Comparison of ENCODE assay signal across 1 cellular context in the genomic region with DNA sequence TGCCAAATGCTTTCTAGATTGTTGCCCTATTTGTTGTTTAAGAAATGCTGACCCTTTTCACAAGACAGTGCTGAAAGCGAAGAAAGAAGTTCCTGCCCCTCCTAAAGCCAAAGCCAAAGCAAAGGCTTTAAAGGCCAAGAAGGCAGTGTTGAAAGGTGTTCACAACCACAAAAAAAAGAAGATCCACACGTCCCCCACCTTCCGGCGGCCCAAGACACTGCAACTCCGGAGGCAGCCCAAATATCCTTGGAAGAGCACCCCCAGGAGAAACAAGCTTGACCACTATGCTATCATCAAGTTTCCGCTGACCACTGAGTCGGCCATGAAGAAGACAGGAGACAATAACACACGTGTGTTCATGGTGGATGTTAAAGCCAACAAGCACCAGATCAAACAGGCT.
TF ChIP-seq lines count a peak whose summit lies in the region.

No MANE protein-coding gene starts in this region.

TF ChIP-seq in GM23338, 12 proteins besides CTCF, POLR2A, EP300 and RAD21 (continued from another document):
- TF ChIP-seq, protein P1, sequence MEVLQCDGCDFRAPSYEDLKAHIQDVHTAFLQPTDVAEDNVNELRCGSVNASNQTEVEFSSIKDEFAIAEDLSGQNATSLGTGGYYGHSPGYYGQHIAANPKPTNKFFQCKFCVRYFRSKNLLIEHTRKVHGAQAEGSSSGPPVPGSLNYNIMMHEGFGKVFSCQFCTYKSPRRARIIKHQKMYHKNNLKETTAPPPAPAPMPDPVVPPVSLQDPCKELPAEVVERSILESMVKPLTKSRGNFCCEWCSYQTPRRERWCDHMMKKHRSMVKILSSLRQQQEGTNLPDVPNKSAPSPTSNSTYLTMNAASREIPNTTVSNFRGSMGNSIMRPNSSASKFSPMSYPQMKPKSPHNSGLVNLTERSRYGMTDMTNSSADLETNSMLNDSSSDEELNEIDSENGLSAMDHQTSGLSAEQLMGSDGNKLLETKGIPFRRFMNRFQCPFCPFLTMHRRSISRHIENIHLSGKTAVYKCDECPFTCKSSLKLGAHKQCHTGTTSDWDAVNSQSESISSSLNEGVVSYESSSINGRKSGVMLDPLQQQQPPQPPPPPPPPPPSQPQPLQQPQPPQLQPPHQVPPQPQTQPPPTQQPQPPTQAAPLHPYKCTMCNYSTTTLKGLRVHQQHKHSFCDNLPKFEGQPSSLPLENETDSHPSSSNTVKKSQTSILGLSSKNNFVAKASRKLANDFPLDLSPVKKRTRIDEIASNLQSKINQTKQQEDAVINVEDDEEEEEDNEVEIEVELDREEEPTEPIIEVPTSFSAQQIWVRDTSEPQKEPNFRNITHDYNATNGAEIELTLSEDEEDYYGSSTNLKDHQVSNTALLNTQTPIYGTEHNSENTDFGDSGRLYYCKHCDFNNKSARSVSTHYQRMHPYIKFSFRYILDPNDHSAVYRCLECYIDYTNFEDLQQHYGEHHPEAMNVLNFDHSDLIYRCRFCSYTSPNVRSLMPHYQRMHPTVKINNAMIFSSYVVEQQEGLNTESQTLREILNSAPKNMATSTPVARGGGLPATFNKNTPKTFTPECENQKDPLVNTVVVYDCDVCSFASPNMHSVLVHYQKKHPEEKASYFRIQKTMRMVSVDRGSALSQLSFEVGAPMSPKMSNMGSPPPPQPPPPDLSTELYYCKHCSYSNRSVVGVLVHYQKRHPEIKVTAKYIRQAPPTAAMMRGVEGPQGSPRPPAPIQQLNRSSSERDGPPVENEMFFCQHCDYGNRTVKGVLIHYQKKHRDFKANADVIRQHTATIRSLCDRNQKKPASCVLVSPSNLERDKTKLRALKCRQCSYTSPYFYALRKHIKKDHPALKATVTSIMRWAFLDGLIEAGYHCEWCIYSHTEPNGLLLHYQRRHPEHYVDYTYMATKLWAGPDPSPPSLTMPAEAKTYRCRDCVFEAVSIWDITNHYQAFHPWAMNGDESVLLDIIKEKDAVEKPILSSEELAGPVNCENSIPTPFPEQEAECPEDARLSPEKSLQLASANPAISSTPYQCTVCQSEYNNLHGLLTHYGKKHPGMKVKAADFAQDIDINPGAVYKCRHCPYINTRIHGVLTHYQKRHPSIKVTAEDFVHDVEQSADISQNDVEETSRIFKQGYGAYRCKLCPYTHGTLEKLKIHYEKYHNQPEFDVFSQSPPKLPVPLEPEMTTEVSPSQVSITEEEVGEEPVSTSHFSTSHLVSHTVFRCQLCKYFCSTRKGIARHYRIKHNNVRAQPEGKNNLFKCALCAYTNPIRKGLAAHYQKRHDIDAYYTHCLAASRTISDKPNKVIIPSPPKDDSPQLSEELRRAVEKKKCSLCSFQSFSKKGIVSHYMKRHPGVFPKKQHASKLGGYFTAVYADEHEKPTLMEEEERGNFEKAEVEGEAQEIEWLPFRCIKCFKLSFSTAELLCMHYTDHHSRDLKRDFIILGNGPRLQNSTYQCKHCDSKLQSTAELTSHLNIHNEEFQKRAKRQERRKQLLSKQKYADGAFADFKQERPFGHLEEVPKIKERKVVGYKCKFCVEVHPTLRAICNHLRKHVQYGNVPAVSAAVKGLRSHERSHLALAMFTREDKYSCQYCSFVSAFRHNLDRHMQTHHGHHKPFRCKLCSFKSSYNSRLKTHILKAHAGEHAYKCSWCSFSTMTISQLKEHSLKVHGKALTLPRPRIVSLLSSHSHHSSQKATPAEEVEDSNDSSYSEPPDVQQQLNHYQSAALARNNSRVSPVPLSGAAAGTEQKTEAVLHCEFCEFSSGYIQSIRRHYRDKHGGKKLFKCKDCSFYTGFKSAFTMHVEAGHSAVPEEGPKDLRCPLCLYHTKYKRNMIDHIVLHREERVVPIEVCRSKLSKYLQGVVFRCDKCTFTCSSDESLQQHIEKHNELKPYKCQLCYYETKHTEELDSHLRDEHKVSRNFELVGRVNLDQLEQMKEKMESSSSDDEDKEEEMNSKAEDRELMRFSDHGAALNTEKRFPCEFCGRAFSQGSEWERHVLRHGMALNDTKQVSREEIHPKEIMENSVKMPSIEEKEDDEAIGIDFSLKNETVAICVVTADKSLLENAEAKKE (CRISPR knock-in tag; IDR thresholded peaks at IDR 0.05) = no peak
TF ChIP-seq in GM23338: peak in this region for 0.
